ENCODE assay signal across 8 cellular contexts in the genomic region with DNA sequence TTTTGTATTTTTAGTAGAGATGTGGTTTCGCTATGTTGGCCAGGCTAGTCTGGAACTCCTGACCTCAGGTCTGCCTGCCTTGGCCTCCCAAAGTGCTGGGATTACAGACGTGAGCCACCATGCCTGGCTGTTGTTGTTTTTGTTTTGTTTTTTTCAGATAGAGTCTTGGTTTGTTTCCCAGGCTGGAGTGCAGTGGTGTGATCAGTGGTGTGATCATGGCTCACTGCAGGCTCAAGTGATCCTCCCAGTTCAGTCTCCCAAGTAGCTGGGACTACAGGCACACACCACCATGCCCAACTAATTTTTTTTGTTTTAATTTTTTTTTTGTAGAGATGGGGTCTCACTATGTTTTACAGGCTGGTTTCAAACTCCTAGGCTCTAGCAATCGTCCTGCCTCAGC.
DNase-seq lines count a peak whose midpoint lies in the region; ATAC-seq and TF ChIP-seq lines count a peak whose summit lies in the region.
"Not testable (repeated sequence)": the region's sequence is repeated elsewhere in the genome, so short reads cannot be mapped to it uniquely, and the experiment has no call there.

No MANE protein-coding gene starts in this region.

- H3K4ac ChIP-seq in H9 (ENCODE audit: low read depth, low read length), result not testable (repeated sequence)

- H3K79me1 ChIP-seq in H9 (ENCODE audit: insufficient read depth, low read depth, low read length, poor library complexity, severe bottlenecking), result not testable (repeated sequence)

- POLR2A ChIA-PET in activated CD8-positive, alpha-beta T cell treated with anti-CD3 and anti-CD28 coated beads, Interleukin-2, amount 10 ng/mL, durations not matched to agents 7 days and 5 days (lab: Charles Lee), result not testable (repeated sequence)

- H2BK5ac ChIP-seq in H9 (ENCODE audit: insufficient read length, low read length), result not testable (repeated sequence)

- not testable (repeated sequence) for TF ChIP-seq CTCF in CD14-positive monocyte (IDR thresholded peaks at IDR 0.05); H9 (conservative IDR thresholded peaks at IDR 0.05); natural killer cell (IDR thresholded peaks at IDR 0.05); progenitor cell of endocrine pancreas (IDR thresholded peaks at IDR 0.05; ENCODE audit: unreplicated experiment)

- not testable (repeated sequence) for DNase-seq in CD14-positive monocyte (ENCODE audit: low spot score); H9; T-helper 17 cell; activated CD8-positive, alpha-beta T cell treated with anti-CD3 and anti-CD28 coated beads, Interleukin-2, amount 10 ng/mL, durations not matched to agents 7 days and 5 days; central memory CD8-positive, alpha-beta T cell (ENCODE audit: low spot score in 2 of 2); immature natural killer cell; natural killer cell; progenitor cell of endocrine pancreas (ENCODE audit: low spot score, unreplicated experiment)

- H3K36me3 Mint-ChIP-seq in CD14-positive monocyte (peaks cover 23 to 28% of the 10 kb centered on the region in 2 donors), H9 (ENCODE audit: insufficient read depth in 1 of 3, low read depth in 3 of 3) (peaks cover 10 to 19% (median 11%) of the 10 kb centered on the region in 3 experiments), immature natural killer cell (peaks cover 0 to 12% (median 8%) of the 10 kb centered on the region in 3 donors)
- H3K36me3 Mint-ChIP-seq in T-helper 17 cell (ENCODE audit: low read depth); central memory CD8-positive, alpha-beta T cell (ENCODE audit: insufficient read depth); natural killer cell; progenitor cell of endocrine pancreas (ENCODE audit: insufficient read depth): not testable (repeated sequence)
- H3K36me3 Mint-ChIP-seq in activated CD8-positive, alpha-beta T cell treated with anti-CD3 and anti-CD28 coated beads, Interleukin-2, amount 10 ng/mL, durations not matched to agents 7 days and 5 days (ENCODE audit: low read depth), result peaks cover 43% of the 10 kb centered on the region

- H3K9ac ChIP-seq in H9 (ENCODE audit: extremely low read depth, insufficient read length, low read length), result not testable (repeated sequence)

- H3K14ac ChIP-seq in H9 (ENCODE audit: insufficient read depth, low read length), result not testable (repeated sequence)

- H4K20me1 ChIP-seq in H9 (ENCODE audit: control insufficient read depth, insufficient read depth, insufficient read length), result not testable (repeated sequence)

- not testable (repeated sequence) for H3K9me3 Mint-ChIP-seq in CD14-positive monocyte; H9; activated CD8-positive, alpha-beta T cell treated with anti-CD3 and anti-CD28 coated beads, Interleukin-2, amount 10 ng/mL, durations not matched to agents 7 days and 5 days (ENCODE audit: insufficient read depth); central memory CD8-positive, alpha-beta T cell; immature natural killer cell; natural killer cell; progenitor cell of endocrine pancreas (ENCODE audit: low read depth)

- H2AFZ ChIP-seq in H9 (ENCODE audit: low read length), result not testable (repeated sequence)

- H3K27ac ChIP-seq in H9 (ENCODE audit: insufficient read length, low read depth, low read length), result not testable (repeated sequence)

- H3K27ac Mint-ChIP-seq in CD14-positive monocyte (peak overlapping the region in 5 of 7 donors; percentile 32 to 78 (median 58)), H9 (peak overlapping the region in 1 of 3 experiments; percentile 88; a peak in 3 of 7 replicates), T-helper 17 cell (peak overlapping the region; percentile 94), immature natural killer cell (peak overlapping the region; percentile 60 to 91 (median 90)), natural killer cell (peak overlapping the region; percentile 89 to 95), progenitor cell of endocrine pancreas (peak overlapping the region; percentile 79)
- H3K27ac Mint-ChIP-seq in activated CD8-positive, alpha-beta T cell treated with anti-CD3 and anti-CD28 coated beads, Interleukin-2, amount 10 ng/mL, durations not matched to agents 7 days and 5 days, result peak overlapping the region; percentile 30
- peak overlapping the region; percentile 73 for H3K27ac Mint-ChIP-seq in central memory CD8-positive, alpha-beta T cell (ENCODE audit: low read depth)

- not testable (repeated sequence) for H3K79me2 ChIP-seq in H9 (ENCODE audit: insufficient read depth, low read length)

- peaks cover 67% of the 10 kb centered on the region for H3K4me1 Mint-ChIP-seq in CD14-positive monocyte
- H3K4me1 Mint-ChIP-seq in H9, result peaks cover 40 to 49% of the 10 kb centered on the region in 2 experiments
- peaks cover 49% of the 10 kb centered on the region for H3K4me1 Mint-ChIP-seq in T-helper 17 cell
- peaks cover 70% of the 10 kb centered on the region for H3K4me1 Mint-ChIP-seq in activated CD8-positive, alpha-beta T cell treated with anti-CD3 and anti-CD28 coated beads, Interleukin-2, amount 10 ng/mL, durations not matched to agents 7 days and 5 days (ENCODE audit: low read depth)
- H3K4me1 Mint-ChIP-seq in central memory CD8-positive, alpha-beta T cell, result peaks cover 50% of the 10 kb centered on the region
- H3K4me1 Mint-ChIP-seq in immature natural killer cell, result peaks cover 55 to 77% of the 10 kb centered on the region in 2 donors
- H3K4me1 Mint-ChIP-seq in natural killer cell, result peaks cover 46 to 52% of the 10 kb centered on the region in 2 donors
- peaks cover 45% of the 10 kb centered on the region for H3K4me1 Mint-ChIP-seq in progenitor cell of endocrine pancreas (ENCODE audit: low read depth)

- WGBS in H9 (ENCODE audit: extremely low coverage, insufficient read length, low lambda C conversion rate), result no CpG with 5 or more reads among the region's 3 CpGs

- not testable (repeated sequence) for H2BK20ac ChIP-seq in H9 (ENCODE audit: low read depth, low read length, poor library complexity, severe bottlenecking)

- not testable (repeated sequence) for H3T11ph ChIP-seq in H9 (ENCODE audit: low read length)

- H3K18ac ChIP-seq in H9 (ENCODE audit: insufficient read length, low read depth, low read length), result not testable (repeated sequence)

- H3K4me1 ChIP-seq in H9 (ENCODE audit: insufficient read depth, low read length), result not testable (repeated sequence)

- CTCF ChIA-PET in activated CD8-positive, alpha-beta T cell treated with anti-CD3 and anti-CD28 coated beads, Interleukin-2, amount 10 ng/mL, durations not matched to agents 7 days and 5 days (lab: Charles Lee), result interaction anchor here (1.5 kb wide), 1 partner anchor 21 kb away, joined by 3 read pairs; no protein-coding TSS in a partner anchor

- peak overlapping the region; percentile 39 for H2BK120ac ChIP-seq in H9 (ENCODE audit: low read depth, low read length, poor library complexity, severe bottlenecking)

- H2AK5ac ChIP-seq in H9 (ENCODE audit: insufficient read length, low read length), result not testable (repeated sequence)

- H3K23me2 ChIP-seq in H9 (ENCODE audit: insufficient read length, low read depth, low read length, poor library complexity, severe bottlenecking), result not testable (repeated sequence)

- peak overlapping the region; percentile 10 for H2BK12ac ChIP-seq in H9 (ENCODE audit: insufficient read length, low read depth, low read length)

- H3K27me3 Mint-ChIP-seq in CD14-positive monocyte (ENCODE audit: low read depth in 3 of 3); H9 (ENCODE audit: low read depth); T-helper 17 cell; activated CD8-positive, alpha-beta T cell treated with anti-CD3 and anti-CD28 coated beads, Interleukin-2, amount 10 ng/mL, durations not matched to agents 7 days and 5 days (ENCODE audit: low read depth); central memory CD8-positive, alpha-beta T cell; immature natural killer cell (ENCODE audit: low read depth in 3 of 3); natural killer cell (ENCODE audit: low read depth in 2 of 2); progenitor cell of endocrine pancreas: not testable (repeated sequence)

- not testable (repeated sequence) for H4K8ac ChIP-seq in H9 (replicated peaks; ENCODE audit: insufficient read length, low read depth, low read length)

- not testable (repeated sequence) for H4K5ac ChIP-seq in H9 (ENCODE audit: insufficient read length, low read depth, low read length)

- not testable (repeated sequence) for H3K4me2 ChIP-seq in H9 (ENCODE audit: insufficient read depth, insufficient read length, low read length)

- not testable (repeated sequence) for H3K27me3 ChIP-seq in H9 (ENCODE audit: insufficient read depth, low read length)

- intact Hi-C loops in CD14-positive monocyte (cut with micrococcal nuclease), result not testable (repeated sequence)
- intact Hi-C loops in natural killer cell (cut with micrococcal nuclease), result loop anchor here (5.0 kb wide), 1 partner anchor 35 kb away; no protein-coding TSS in a partner anchor

- not testable (repeated sequence) for H3K56ac ChIP-seq in H9 (ENCODE audit: insufficient read length, low read depth, low read length)

- H3K9me3 ChIP-seq in H9 (ENCODE audit: control insufficient read depth, low read depth, low read length); T-helper 17 cell (ENCODE audit: control insufficient read depth, low read length, poor library complexity, severe bottlenecking): not testable (repeated sequence)

- not testable (repeated sequence) for H2BK15ac ChIP-seq in H9 (ENCODE audit: low read depth, low read length)

- H4K91ac ChIP-seq in H9 (ENCODE audit: insufficient read length, low read depth, low read length), result not testable (repeated sequence)

- H3K23ac ChIP-seq in H9 (ENCODE audit: insufficient read length, low read depth, low read length), result not testable (repeated sequence)

- ATAC-seq in T-helper 17 cell; activated CD8-positive, alpha-beta T cell treated with anti-CD3 and anti-CD28 coated beads, Interleukin-2, amount 10 ng/mL, durations not matched to agents 7 days and 5 days; central memory CD8-positive, alpha-beta T cell (replicated peaks; ENCODE audit: extremely low read depth, poor library complexity, severe bottlenecking); natural killer cell: not testable (repeated sequence)

- H3K4me3 Mint-ChIP-seq in CD14-positive monocyte; H9; T-helper 17 cell; activated CD8-positive, alpha-beta T cell treated with anti-CD3 and anti-CD28 coated beads, Interleukin-2, amount 10 ng/mL, durations not matched to agents 7 days and 5 days; central memory CD8-positive, alpha-beta T cell; natural killer cell; progenitor cell of endocrine pancreas (ENCODE audit: low read depth): not testable (repeated sequence)
- peak overlapping the region; percentile 8 to 60 (median 57) for H3K4me3 Mint-ChIP-seq in immature natural killer cell
